Comparison of ENCODE assay signal across 8 cellular contexts in the genomic region with DNA sequence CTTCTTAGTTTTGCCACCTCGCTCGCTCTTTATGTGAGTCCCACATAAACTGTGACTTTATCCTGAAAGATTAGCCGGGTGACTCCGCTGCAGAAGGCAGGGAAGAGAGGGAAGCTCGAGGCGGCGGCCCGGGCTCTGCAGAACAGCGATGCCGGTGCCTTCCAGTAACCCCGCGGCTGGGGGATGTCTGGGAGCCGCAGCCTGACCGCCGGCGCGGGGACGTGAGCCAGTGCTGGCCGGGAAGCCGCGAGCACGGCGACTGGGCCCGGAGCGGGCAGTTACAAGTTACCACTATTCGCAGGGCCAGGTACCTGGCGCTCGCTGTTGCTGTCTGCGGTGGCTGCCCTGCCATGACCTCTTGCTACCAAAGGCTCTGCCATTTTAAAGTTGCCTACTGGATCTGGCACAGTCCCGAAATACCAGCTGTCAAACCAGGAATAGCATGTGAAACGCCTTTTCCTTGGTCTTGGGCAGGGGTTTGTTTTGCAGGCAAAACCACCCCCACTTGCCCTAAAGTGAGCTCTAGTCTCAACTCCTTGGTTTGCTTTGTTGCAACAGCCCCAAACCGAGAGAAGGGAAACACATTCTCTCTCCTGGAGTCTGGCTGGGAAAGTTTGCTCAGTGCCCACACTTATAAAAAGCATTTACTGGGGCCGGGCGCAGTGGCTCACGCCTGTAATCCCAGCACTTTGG.
DNase-seq lines count a peak whose midpoint lies in the region; ATAC-seq and TF ChIP-seq lines count a peak whose summit lies in the region.

No MANE protein-coding gene starts in this region.

- peaks cover 41% of the 10 kb centered on the region for H3K36me3 Mint-ChIP-seq in activated naive CD4-positive, alpha-beta T cell treated with anti-CD3 and anti-CD28 coated beads for 36 hours (ENCODE audit: low read depth)
- peaks cover 35% of the 10 kb centered on the region for H3K36me3 Mint-ChIP-seq in MCF 10A (ENCODE audit: insufficient read depth, unreplicated experiment)

- in situ Hi-C loops in gastrocnemius medialis (cut with MboI; ENCODE audit: low sequenced_read_pairs in 4 of 4) = loop anchor here in 3 of 4 donors (10.0 to 25.0 kb wide), 2 partner anchors 286 to 468 kb away; no protein-coding TSS in a partner anchor
- in situ Hi-C loops in GM13977 (cut with MboI; ENCODE audit: low pct_unique_long_range_greater_than_20kb, low sequenced_read_pairs, unreplicated experiment) = loop anchor here (10.0 kb wide), 1 partner anchor 468 kb away; no protein-coding TSS in a partner anchor

- H3K9me3 ChIP-seq in gastrocnemius medialis = no peaks in the 10 kb centered on the region

- peak overlapping the region; percentile 92 to 98 (median 96) for H3K27ac ChIP-seq in gastrocnemius medialis

- no peaks in the 10 kb centered on the region for H3K27me3 Mint-ChIP-seq in activated naive CD4-positive, alpha-beta T cell treated with anti-CD3 and anti-CD28 coated beads for 36 hours (ENCODE audit: low read depth)
- no peaks in the 10 kb centered on the region for H3K27me3 Mint-ChIP-seq in MCF 10A (ENCODE audit: insufficient read depth, unreplicated experiment)

- H3K27ac Mint-ChIP-seq in activated naive CD4-positive, alpha-beta T cell treated with anti-CD3 and anti-CD28 coated beads for 36 hours = peak overlapping the region; percentile 98
- peak overlapping the region; percentile 10 for H3K27ac Mint-ChIP-seq in MCF 10A (ENCODE audit: low read depth, unreplicated experiment)

- intact Hi-C loops in activated naive CD4-positive, alpha-beta T cell treated with anti-CD3 and anti-CD28 coated beads for 36 hours (cut with micrococcal nuclease) = loop anchor here (5.0 kb wide), 1 partner anchor 1006 kb away; the partner anchor contains the start of gene MYB
- intact Hi-C loops in MCF 10A (cut with micrococcal nuclease) = loop anchor here (5.0 kb wide), 1 partner anchor 246 kb away; no protein-coding TSS in a partner anchor
- intact Hi-C loops in gastrocnemius medialis (cut with DNase I; ENCODE audit: low total_unique reads) = loop anchor here (1.0 to 10.0 kb wide), 5 partner anchors 226 to 1362 kb away; partner anchors contain the start of genes HBS1L and RPS12

- POLR2A ChIA-PET in MCF 10A (lab: Yijun Ruan, JAX) = interaction anchor here (0.7 to 4.0 kb wide), 11 partner anchors 244 to 651 kb away, joined by 3 to 24 read pairs (median 4); no protein-coding TSS in a partner anchor

- CTCF ChIA-PET in activated naive CD4-positive, alpha-beta T cell treated with anti-CD3 and anti-CD28 coated beads for 36 hours (lab: Charles Lee) = interaction anchor here (0.6 to 3.9 kb wide), 8 partner anchors 73 to 938 kb away, joined by 3 to 25 read pairs (median 4); no protein-coding TSS in a partner anchor
- CTCF ChIA-PET in MCF 10A (lab: Yijun Ruan, JAX) = interaction anchor here (1.1 to 3.3 kb wide), 4 partner anchors 20 to 707 kb away, joined by 3 to 22 read pairs (median 5); no protein-coding TSS in a partner anchor

- peak overlapping the region; percentile 97 for H3K4me3 Mint-ChIP-seq in activated naive CD4-positive, alpha-beta T cell treated with anti-CD3 and anti-CD28 coated beads for 36 hours
- peak overlapping the region; percentile 95 for H3K4me3 Mint-ChIP-seq in MCF 10A (ENCODE audit: unreplicated experiment)

- H3K4me1 Mint-ChIP-seq in activated naive CD4-positive, alpha-beta T cell treated with anti-CD3 and anti-CD28 coated beads for 36 hours (ENCODE audit: low read depth) = peaks cover 46% of the 10 kb centered on the region
- H3K4me1 Mint-ChIP-seq in MCF 10A (ENCODE audit: insufficient read depth, unreplicated experiment) = peaks cover 26% of the 10 kb centered on the region

- ATAC-seq in gastrocnemius medialis (peak; percentile 50 to 54), GM21360 (IDR thresholded peaks at IDR 0.05; ENCODE audit: unreplicated experiment) (no peak)

- no peak for DNase-seq in activated naive CD4-positive, alpha-beta T cell treated with anti-CD3 and anti-CD28 coated beads for 36 hours
- DNase-seq in activated naive CD4-positive, alpha-beta T cell (lab: John Stamatoyannopoulos, UW) = no peak
- DNase-seq in MCF 10A (ENCODE audit: unreplicated experiment) (no peak), iPS-NIHi11 (ENCODE audit: low spot score) (peak; percentile 35), gastrocnemius medialis (peak; percentile 81 to 93), GM13977 (ENCODE audit: low spot score) (no peak)
- DNase-seq in central memory CD4-positive, alpha-beta T cell = no peak

- H3K4me1 ChIP-seq in gastrocnemius medialis = peaks cover 24 to 35% of the 10 kb centered on the region in 2 donors

- TF ChIP-seq CTCF in MCF 10A (IDR thresholded peaks at IDR 0.05; ENCODE audit: unreplicated experiment) (no peak), gastrocnemius medialis (IDR thresholded peaks at IDR 0.05 in 4 of 5, conservative IDR thresholded peaks at IDR 0.05 in 1 of 5) (no peak), GM13977 (IDR thresholded peaks at IDR 0.05; ENCODE audit: extremely low read depth, insufficient read depth, missing control alignments) (no peak)

- no TSS peak for BruUV-seq in MCF 10A (replicated peaks; lab: Mats Ljungman, UMichigan)

- TF ChIP-seq POLR2A in gastrocnemius medialis (IDR thresholded peaks at IDR 0.05) = peak in 1 of 2 donors; percentile 42

- H3K27me3 ChIP-seq in gastrocnemius medialis = no peaks in the 10 kb centered on the region

- peaks cover 0 to 19% of the 10 kb centered on the region in 2 donors for H3K36me3 ChIP-seq in gastrocnemius medialis

- H3K9me3 Mint-ChIP-seq in activated naive CD4-positive, alpha-beta T cell treated with anti-CD3 and anti-CD28 coated beads for 36 hours = no peaks in the 10 kb centered on the region
- no peaks in the 10 kb centered on the region for H3K9me3 Mint-ChIP-seq in MCF 10A (ENCODE audit: unreplicated experiment)

- peak overlapping the region; percentile 71 to 94 (median 86) for H3K4me3 ChIP-seq in gastrocnemius medialis

Comparison
In these comparisons a context has a peak if more than half of its experiments do, and no peak if none do; other contexts are left out.
1. DNase-seq: peak in iPS-NIHi11 (single experiment) and gastrocnemius medialis (2 of 2); none in activated naive CD4-positive, alpha-beta T cell treated with anti-CD3 and anti-CD28 coated beads for 36 hours (single experiment), activated naive CD4-positive, alpha-beta T cell (0 of 4), MCF 10A (single experiment), central memory CD4-positive, alpha-beta T cell (single experiment) and GM13977 (single experiment).